35 cellular contexts compared by ENCODE assay signal in genomic region chr1:17953921-17954320, GRCh38.
"Had no signal": no experiment of that assay in that cellular context is flagged by ENCODE, and none has a peak within 500 bp of the region (broad histone marks: within the 10 kb centered on the region; RNA-seq: fewer than 3 reads in every experiment).

No MANE protein-coding gene starts in this region.

- H3K4me2 ChIP-seq: KMS-11 had no signal

- H3K27ac ChIP-seq: KMS-11 had no signal

- H3K9me3 ChIP-seq: MG63 had no signal

- H3K4me3 ChIP-seq: MG63 had no signal

- H3K36me3 ChIP-seq: MG63 had no signal

- DNase-seq: Karpas-422, Kasumi-1, MG63, MM.1S, MV-4-11, NCI-H1048, NCI-H1092, NCI-H1092 treated with DMSO at 0.1 percent for 48 hours, NCI-H1105, NCI-H1105 treated with DMSO at 0.1 percent for 48 hours, NCI-H1417, NCI-H1417 treated with DMSO at 0.1 percent for 48 hours, NCI-H1436 treated with DMSO at 0.1 percent for 48 hours, NCI-H146, NCI-H1694, NCI-H1694 treated with DMSO at 0.1 percent for 48 hours, NCI-H187, NCI-H187 treated with DMSO at 0.1 percent for 48 hours, NCI-H1930, NCI-H2029, NCI-H2029 treated with DMSO at 0.1 percent for 48 hours, NCI-H2081, NCI-H2081 treated with DMSO at 0.1 percent for 48 hours, NCI-H2107, NCI-H2171, NCI-H2171 treated with DMSO at 0.1 percent for 48 hours, NCI-H2227 treated with DMSO at 0.1 percent for 48 hours, NCI-H226, NCI-H345, NCI-H446, NCI-H446 treated with DMSO at 0.1 percent for 48 hours, NCI-H510A, NCI-H524, NCI-H524 treated with DMSO at 0.1 percent for 48 hours had no signal
